ENCODE assay signal across 17 cellular contexts in genomic region chr7:99094369-99094768, GRCh38. TPM values are rescaled to one million over a fixed set of nuclear protein-coding genes. Genes with fewer than 3 reads are reported as not detected.
DNase-seq lines count a peak whose midpoint lies in the region; ATAC-seq and TF ChIP-seq lines count a peak whose summit lies in the region.
"Had no signal": no experiment of that assay in that cellular context is flagged by ENCODE, and none has a peak within 500 bp of the region (broad histone marks: within the 10 kb centered on the region; RNA-seq: fewer than 3 reads in every experiment).

No MANE protein-coding gene starts in this region.

- peaks cover 57% of the 10 kb centered on the region for H3K4me1 ChIP-seq in Karpas-422 (ENCODE audit: low read length)
- H3K4me1 ChIP-seq in esophagus squamous epithelium = peaks cover 11 to 97% (median 35%) of the 10 kb centered on the region in 3 donors

- intact Hi-C loops in esophagus squamous epithelium (cut with DNase I) = no loop called here
- intact Hi-C loops in Calu3 (cut with micrococcal nuclease; ENCODE audit: unreplicated experiment) = no loop called here

- H3K27me3 Mint-ChIP-seq in progenitor cell of endocrine pancreas = no peaks in the 10 kb centered on the region
- no peaks in the 10 kb centered on the region for H3K27me3 Mint-ChIP-seq in Calu3 (ENCODE audit: unreplicated experiment)
- H3K27me3 Mint-ChIP-seq: B cell; CD4-positive, alpha-beta T cell had no signal

- H3K4me3 ChIP-seq in Karpas-422 (ENCODE audit: low read length) (no peak overlapping the region), esophagus squamous epithelium (no peak overlapping the region)
- H3K4me3 ChIP-seq: K562, MG63 had no signal

- H3K27me3 ChIP-seq in Karpas-422 (ENCODE audit: low read length) (no peaks in the 10 kb centered on the region), esophagus squamous epithelium (no peaks in the 10 kb centered on the region)
- H3K27me3 ChIP-seq: MG63 had no signal

- H3K9me3 ChIP-seq in Karpas-422 (ENCODE audit: low read length) (no peaks in the 10 kb centered on the region), esophagus squamous epithelium (no peaks in the 10 kb centered on the region)
- H3K9me3 ChIP-seq: MG63 had no signal

- H4K20me1 ChIP-seq in Karpas-422 (ENCODE audit: insufficient read depth, low read depth, low read length) = no peaks in the 10 kb centered on the region

- H3K79me2 ChIP-seq in Karpas-422 (ENCODE audit: low read length) = peaks cover 98% of the 10 kb centered on the region

- CTCF ChIA-PET in Calu3 (lab: Charles Lee) = interaction anchor here (0.7 kb wide), 1 partner anchor 49 kb away, joined by 3 read pairs; no protein-coding TSS in a partner anchor

- H3K27ac ChIP-seq in Karpas-422 (ENCODE audit: low read length) = peak overlapping the region; percentile 67
- peak overlapping the region in 3 of 4 donors; percentile 70 to 88 (median 80) for H3K27ac ChIP-seq in esophagus squamous epithelium
- H3K27ac ChIP-seq: HL-60 had no signal

- H2AFZ ChIP-seq in Karpas-422 (ENCODE audit: low read length) = no peak overlapping the region

- BruUV-seq in Calu3 (replicated peaks; lab: Mats Ljungman, UMichigan) = no TSS peak

- no peak overlapping the region for H3K9ac ChIP-seq in Karpas-422 (ENCODE audit: low read length)

- no peaks in the 10 kb centered on the region for H3K9me2 ChIP-seq in Karpas-422 (replicated peaks; ENCODE audit: insufficient read depth, low read length)

- no peak overlapping the region for H3K4me3 Mint-ChIP-seq in progenitor cell of endocrine pancreas (ENCODE audit: low read depth)
- H3K4me3 Mint-ChIP-seq in Calu3 (ENCODE audit: low read depth, unreplicated experiment) = no peak overlapping the region
- H3K4me3 Mint-ChIP-seq: B cell; CD4-positive, alpha-beta T cell had no signal

- ATAC-seq in GM21447 (IDR thresholded peaks at IDR 0.05; ENCODE audit: unreplicated experiment) = no peak
- ATAC-seq in GM19452 (IDR thresholded peaks at IDR 0.05; ENCODE audit: unreplicated experiment) = no peak
- ATAC-seq: K562 had no signal

- peak overlapping the region; percentile 14 for H3K4me2 ChIP-seq in Karpas-422 (ENCODE audit: low read depth, low read length, poor library complexity, severe bottlenecking)

- H3K36me3 Mint-ChIP-seq in progenitor cell of endocrine pancreas (ENCODE audit: insufficient read depth) = peaks cover 9% of the 10 kb centered on the region
- peaks cover 5% of the 10 kb centered on the region for H3K36me3 Mint-ChIP-seq in Calu3 (ENCODE audit: insufficient read depth, unreplicated experiment)

- H3K27ac Mint-ChIP-seq in progenitor cell of endocrine pancreas (peak overlapping the region; percentile 2), Calu3 (ENCODE audit: unreplicated experiment) (no peak overlapping the region)
- H3K27ac Mint-ChIP-seq: B cell; CD4-positive, alpha-beta T cell had no signal

- peaks cover 7% of the 10 kb centered on the region for H3K9me3 Mint-ChIP-seq in progenitor cell of endocrine pancreas (ENCODE audit: low read depth)
- no peaks in the 10 kb centered on the region for H3K9me3 Mint-ChIP-seq in Calu3 (ENCODE audit: low read depth, unreplicated experiment)

- peaks cover 67% of the 10 kb centered on the region for H3K4me1 Mint-ChIP-seq in progenitor cell of endocrine pancreas (ENCODE audit: low read depth)
- H3K4me1 Mint-ChIP-seq in Calu3 (ENCODE audit: low read depth, unreplicated experiment) = peaks cover 37% of the 10 kb centered on the region

- peak; percentile 62 for DNase-seq in Karpas-422
- peak; percentile 48 for DNase-seq in NCI-H524 treated with DMSO at 0.1 percent for 48 hours (lab: John Stamatoyannopoulos, UW)
- no peak for DNase-seq in esophagus squamous epithelium (lab: John Stamatoyannopoulos, UW)
- DNase-seq in progenitor cell of endocrine pancreas (ENCODE audit: low spot score, unreplicated experiment) = no peak
- DNase-seq in dermis blood vessel endothelial cell = no peak
- no peak for DNase-seq in Calu3
- DNase-seq: ACHN; CD4-positive, alpha-beta T cell; GOT3; MG63; NCI-H2029; NCI-H526 had no signal

- TF ChIP-seq CTCF in esophagus squamous epithelium (IDR thresholded peaks at IDR 0.05) = no peak
- TF ChIP-seq CTCF in progenitor cell of endocrine pancreas (IDR thresholded peaks at IDR 0.05; ENCODE audit: unreplicated experiment) = no peak
- no peak for TF ChIP-seq CTCF in Calu3 (IDR thresholded peaks at IDR 0.05; ENCODE audit: unreplicated experiment)

- 0 out of 2 replicates have a peak, but pooled peaks cover 14% of the 10 kb centered on the region for H3K36me3 ChIP-seq in Karpas-422 (ENCODE audit: insufficient read depth, low read length)
- no peaks in the 10 kb centered on the region for H3K36me3 ChIP-seq in esophagus squamous epithelium
- H3K36me3 ChIP-seq: MG63 had no signal

- no peak for TF ChIP-seq POLR2A in esophagus squamous epithelium (IDR thresholded peaks at IDR 0.05)

RNA-seq across cellular contexts. Expression of gene SMURF1, which starts 49.5 kb away (rescaled TPM):
- 16.7 and 22.6 TPM in 2 replicates for total RNA-seq in Karpas-422 (2014; rRNA removed; shearing (Covaris generic); ENCODE audit: low replicate concordance)
- total RNA-seq in esophagus squamous epithelium (10 to 100 TPM; 16.4 to 36.2 (median 24.6) TPM), progenitor cell of endocrine pancreas (31.9 and 32.1 TPM in 2 replicates), dermis blood vessel endothelial cell (18.9 and 21.6 TPM in 2 replicates), Calu3 (2022) (28.2 and 29.7 TPM in 2 replicates)

Comparison
In these comparisons a context has a peak if more than half of its experiments do, and no peak if none do; other contexts are left out.
1. DNase-seq: peak in Karpas-422 (single experiment) and NCI-H524 treated with DMSO at 0.1 percent for 48 hours (single experiment); none in esophagus squamous epithelium (single experiment), progenitor cell of endocrine pancreas (single experiment), dermis blood vessel endothelial cell (single experiment) and Calu3 (single experiment).